ENCODE assay signal across 12 cellular contexts in the genomic region with DNA sequence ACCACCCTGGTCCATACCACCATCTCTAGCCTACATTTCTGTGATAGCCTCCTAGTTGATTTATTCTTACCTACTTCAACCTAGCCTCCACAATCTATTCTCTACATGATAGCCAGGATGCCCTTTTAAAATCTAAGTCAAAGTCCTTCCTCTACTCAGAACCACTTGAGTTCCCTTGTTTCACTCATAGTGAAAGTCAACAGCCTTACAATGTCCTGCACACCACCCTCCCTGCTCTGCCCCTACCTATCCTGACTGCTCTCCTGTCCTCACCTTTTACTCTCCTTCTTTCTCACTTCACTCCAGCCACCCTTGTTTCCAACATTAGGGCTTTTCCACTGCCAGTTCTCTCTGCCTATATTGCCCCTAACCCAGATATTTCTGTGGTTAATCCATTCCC.
DNase-seq lines count a peak whose midpoint lies in the region; ATAC-seq lines count a peak whose summit lies in the region.
"Had no signal": no experiment of that assay in that cellular context is flagged by ENCODE, and none has a peak within 500 bp of the region (broad histone marks: within the 10 kb centered on the region; RNA-seq: fewer than 3 reads in every experiment).

No MANE protein-coding gene starts in this region.

- no peaks in the 10 kb centered on the region for H3K36me3 Mint-ChIP-seq in stimulated activated memory B cell treated with anti-CD40 and anti-IgM and Interleukin-4, amounts not matched to agents 10 μg/mL and 1 μg/mL and 100 μg/mL, for 72 hours
- H3K36me3 Mint-ChIP-seq in activated naive CD4-positive, alpha-beta T cell treated with anti-CD3 and anti-CD28 coated beads, Interleukin-2, amount 50 U/mL, for 72 hours: no peaks in the 10 kb centered on the region
- H3K36me3 Mint-ChIP-seq: activated naive CD4-positive, alpha-beta T cell treated with anti-CD3 and anti-CD28 coated beads, Interleukin-2, amount 50 U/mL, for 24 hours had no signal

- H3K27ac Mint-ChIP-seq in stimulated activated memory B cell treated with anti-CD40 and anti-IgM and Interleukin-4, amounts not matched to agents 10 μg/mL and 1 μg/mL and 100 μg/mL, for 72 hours: no peak overlapping the region
- H3K27ac Mint-ChIP-seq in activated naive CD4-positive, alpha-beta T cell treated with anti-CD3 and anti-CD28 coated beads, Interleukin-2, amount 50 U/mL, for 72 hours: no peak overlapping the region
- H3K27ac Mint-ChIP-seq: activated naive CD4-positive, alpha-beta T cell treated with anti-CD3 and anti-CD28 coated beads, Interleukin-2, amount 50 U/mL, for 24 hours had no signal

- ATAC-seq in GM19025 (IDR thresholded peaks at IDR 0.05; ENCODE audit: low read depth, unreplicated experiment) (peak; percentile 33), GM21786 (IDR thresholded peaks at IDR 0.05; ENCODE audit: unreplicated experiment) (peak; percentile 45), HG03103 (IDR thresholded peaks at IDR 0.05; ENCODE audit: low read depth, unreplicated experiment) (peak; percentile 49)
- ATAC-seq in stimulated activated memory B cell treated with anti-CD40 and anti-IgM and Interleukin-4, amounts not matched to agents 10 μg/mL and 1 μg/mL and 100 μg/mL, for 72 hours: peak; percentile 38
- no peak for ATAC-seq in activated naive CD4-positive, alpha-beta T cell treated with anti-CD3 and anti-CD28 coated beads, Interleukin-2, amount 50 U/mL, for 72 hours

- no peaks in the 10 kb centered on the region for H3K27me3 Mint-ChIP-seq in stimulated activated memory B cell treated with anti-CD40 and anti-IgM and Interleukin-4, amounts not matched to agents 10 μg/mL and 1 μg/mL and 100 μg/mL, for 72 hours
- H3K27me3 Mint-ChIP-seq: activated naive CD4-positive, alpha-beta T cell treated with anti-CD3 and anti-CD28 coated beads, Interleukin-2, amount 50 U/mL, for 24 hours had no signal

- no peak overlapping the region for H3K4me3 Mint-ChIP-seq in stimulated activated memory B cell treated with anti-CD40 and anti-IgM and Interleukin-4, amounts not matched to agents 10 μg/mL and 1 μg/mL and 100 μg/mL, for 72 hours
- H3K4me3 Mint-ChIP-seq: activated naive CD4-positive, alpha-beta T cell treated with anti-CD3 and anti-CD28 coated beads, Interleukin-2, amount 50 U/mL, for 24 hours had no signal

- H3K4me1 Mint-ChIP-seq in stimulated activated memory B cell treated with anti-CD40 and anti-IgM and Interleukin-4, amounts not matched to agents 10 μg/mL and 1 μg/mL and 100 μg/mL, for 72 hours: no peaks in the 10 kb centered on the region
- H3K4me1 Mint-ChIP-seq: activated naive CD4-positive, alpha-beta T cell treated with anti-CD3 and anti-CD28 coated beads, Interleukin-2, amount 50 U/mL, for 24 hours had no signal

- H3K9me3 Mint-ChIP-seq in stimulated activated memory B cell treated with anti-CD40 and anti-IgM and Interleukin-4, amounts not matched to agents 10 μg/mL and 1 μg/mL and 100 μg/mL, for 72 hours: no peaks in the 10 kb centered on the region
- H3K9me3 Mint-ChIP-seq in activated naive CD4-positive, alpha-beta T cell treated with anti-CD3 and anti-CD28 coated beads, Interleukin-2, amount 50 U/mL, for 72 hours: peaks cover 0 to 3% of the 10 kb centered on the region in 2 donors
- H3K9me3 Mint-ChIP-seq: activated naive CD4-positive, alpha-beta T cell treated with anti-CD3 and anti-CD28 coated beads, Interleukin-2, amount 50 U/mL, for 24 hours had no signal

- DNase-seq in activated naive CD4-positive, alpha-beta T cell treated with anti-CD3 and anti-CD28 coated beads, Interleukin-2, amount 50 U/mL, for 72 hours (ENCODE audit: low spot score in 2 of 2): no peak
- DNase-seq in ureter (ENCODE audit: low spot score) (no peak), Kasumi-1 (lab: John Stamatoyannopoulos, UW) (no peak), NAMALWA (ENCODE audit: low spot score) (no peak)
- DNase-seq: central memory CD4-positive, alpha-beta T cell; NCI-H1930; tibial artery had no signal

Comparison
In these comparisons a context has a peak if more than half of its experiments do, and no peak if none do; other contexts are left out.
1. ATAC-seq: peak in GM19025 (single experiment), GM21786 (single experiment), HG03103 (single experiment) and stimulated activated memory B cell treated with anti-CD40 and anti-IgM and Interleukin-4, amounts not matched to agents 10 μg/mL and 1 μg/mL and 100 μg/mL, for 72 hours (single experiment); none in activated naive CD4-positive, alpha-beta T cell treated with anti-CD3 and anti-CD28 coated beads, Interleukin-2, amount 50 U/mL, for 72 hours (0 of 2).